Comparison of ENCODE assay signal across 20 cellular contexts in genomic region chr1:39733161-39733560, GRCh38. TPM values are rescaled to one million over a fixed set of nuclear protein-coding genes. Genes with fewer than 3 reads are reported as not detected.
A peak's percentile ranks its signal among the peaks of the same experiment; 100 is the strongest.
DNase-seq lines count a peak whose midpoint lies in the region; ATAC-seq and TF ChIP-seq lines count a peak whose summit lies in the region.
"Had no signal": no experiment of that assay in that cellular context is flagged by ENCODE, and none has a peak within 500 bp of the region (broad histone marks: within the 10 kb centered on the region; RNA-seq: fewer than 3 reads in every experiment).

No MANE protein-coding gene starts in this region.

- peak; percentile 62 for ATAC-seq in activated naive CD8-positive, alpha-beta T cell treated with anti-CD3 and anti-CD28 coated beads, Interleukin-2, amount 50 U/mL, for 24 hours
- ATAC-seq in GM21423 (IDR thresholded peaks at IDR 0.05; ENCODE audit: unreplicated experiment) (no peak), HG03378 (IDR thresholded peaks at IDR 0.05; ENCODE audit: unreplicated experiment) (no peak)

- no peak overlapping the region for H3K27ac Mint-ChIP-seq in activated naive CD8-positive, alpha-beta T cell treated with anti-CD3 and anti-CD28 coated beads, Interleukin-2, amount 50 U/mL, for 24 hours
- no peak overlapping the region for H3K27ac Mint-ChIP-seq in activated naive CD8-positive, alpha-beta T cell treated with anti-CD3 and anti-CD28 coated beads for 36 hours
- H3K27ac Mint-ChIP-seq in activated T-helper 2 cell treated with anti-CD3 and anti-CD28 coated beads, Interferon-gamma antibody, Interleukin-2, Interleukin-4, amounts not matched to agents 10 μg/mL and 5 μg/mL and 100 μg/mL, durations not matched to agents 14 hours and 24 hours and 36 hours = peak overlapping the region; percentile 1
- H3K27ac Mint-ChIP-seq: activated T-cell treated with anti-CD3 and anti-CD28 coated beads, Interleukin-2, amount 50 U/mL, for 72 hours; T-helper 1 cell treated with Interleukin-12 subunit alpha and Interleukin-12 subunit beta and Interleukin-4 antibody, amounts not matched to agents 30 μg/mL and 1 μg/mL, for 36 hours had no signal

- WGBS in thyroid gland, 2 donors = 40 to 49% methylated on average over 7 of the region's 7 CpGs

- peaks cover 44% of the 10 kb centered on the region for H3K27me3 Mint-ChIP-seq in activated naive CD8-positive, alpha-beta T cell treated with anti-CD3 and anti-CD28 coated beads, Interleukin-2, amount 50 U/mL, for 24 hours
- peaks cover 62% of the 10 kb centered on the region for H3K27me3 Mint-ChIP-seq in activated naive CD8-positive, alpha-beta T cell treated with anti-CD3 and anti-CD28 coated beads for 36 hours
- H3K27me3 Mint-ChIP-seq in activated T-helper 2 cell treated with anti-CD3 and anti-CD28 coated beads, Interferon-gamma antibody, Interleukin-2, Interleukin-4, amounts not matched to agents 10 μg/mL and 5 μg/mL and 100 μg/mL, durations not matched to agents 14 hours and 24 hours and 36 hours (ENCODE audit: low read depth) = peaks cover 18% of the 10 kb centered on the region

- H3K4me1 ChIP-seq in thyroid gland = peaks cover 0 to 6% of the 10 kb centered on the region in 2 donors
- H3K4me1 ChIP-seq: adrenal gland had no signal

- no peaks in the 10 kb centered on the region for H3K36me3 Mint-ChIP-seq in activated naive CD8-positive, alpha-beta T cell treated with anti-CD3 and anti-CD28 coated beads, Interleukin-2, amount 50 U/mL, for 24 hours (ENCODE audit: low read depth)
- no peaks in the 10 kb centered on the region for H3K36me3 Mint-ChIP-seq in activated naive CD8-positive, alpha-beta T cell treated with anti-CD3 and anti-CD28 coated beads for 36 hours
- peaks cover 3% of the 10 kb centered on the region for H3K36me3 Mint-ChIP-seq in activated T-helper 2 cell treated with anti-CD3 and anti-CD28 coated beads, Interferon-gamma antibody, Interleukin-2, Interleukin-4, amounts not matched to agents 10 μg/mL and 5 μg/mL and 100 μg/mL, durations not matched to agents 14 hours and 24 hours and 36 hours (ENCODE audit: low read depth)

- no peaks in the 10 kb centered on the region for H3K36me3 ChIP-seq in thyroid gland
- H3K36me3 ChIP-seq: adrenal gland, stomach had no signal

- no peak overlapping the region for H3K27ac ChIP-seq in thyroid gland
- H3K27ac ChIP-seq: adrenal gland, coronary artery, skin epidermis, stomach had no signal

- H3K9me3 ChIP-seq in thyroid gland = no peaks in the 10 kb centered on the region
- H3K9me3 ChIP-seq: adrenal gland, stomach had no signal

- peaks cover 5% of the 10 kb centered on the region for H3K27me3 ChIP-seq in thyroid gland

- TF ChIP-seq CTCF in thyroid gland (IDR thresholded peaks at IDR 0.05) = no peak

- H3K4me3 Mint-ChIP-seq in activated naive CD8-positive, alpha-beta T cell treated with anti-CD3 and anti-CD28 coated beads, Interleukin-2, amount 50 U/mL, for 24 hours = no peak overlapping the region
- no peak overlapping the region for H3K4me3 Mint-ChIP-seq in activated naive CD8-positive, alpha-beta T cell treated with anti-CD3 and anti-CD28 coated beads for 36 hours
- no peak overlapping the region for H3K4me3 Mint-ChIP-seq in activated T-helper 2 cell treated with anti-CD3 and anti-CD28 coated beads, Interferon-gamma antibody, Interleukin-2, Interleukin-4, amounts not matched to agents 10 μg/mL and 5 μg/mL and 100 μg/mL, durations not matched to agents 14 hours and 24 hours and 36 hours (ENCODE audit: low read depth)
- H3K4me3 Mint-ChIP-seq: activated T-cell treated with anti-CD3 and anti-CD28 coated beads, Interleukin-2, amount 50 U/mL, for 72 hours; T-helper 1 cell treated with Interleukin-12 subunit alpha and Interleukin-12 subunit beta and Interleukin-4 antibody, amounts not matched to agents 30 μg/mL and 1 μg/mL, for 36 hours had no signal

- H3K9me3 Mint-ChIP-seq in activated naive CD8-positive, alpha-beta T cell treated with anti-CD3 and anti-CD28 coated beads, Interleukin-2, amount 50 U/mL, for 24 hours = peaks cover 3% of the 10 kb centered on the region
- H3K9me3 Mint-ChIP-seq in activated naive CD8-positive, alpha-beta T cell treated with anti-CD3 and anti-CD28 coated beads for 36 hours = no peaks in the 10 kb centered on the region
- H3K9me3 Mint-ChIP-seq in activated T-helper 2 cell treated with anti-CD3 and anti-CD28 coated beads, Interferon-gamma antibody, Interleukin-2, Interleukin-4, amounts not matched to agents 10 μg/mL and 5 μg/mL and 100 μg/mL, durations not matched to agents 14 hours and 24 hours and 36 hours = peaks cover 9% of the 10 kb centered on the region

- intact Hi-C loops in activated T-helper 2 cell treated with anti-CD3 and anti-CD28 coated beads, Interferon-gamma antibody, Interleukin-2, Interleukin-4, amounts not matched to agents 10 μg/mL and 5 μg/mL and 100 μg/mL, durations not matched to agents 14 hours and 24 hours and 36 hours (cut with micrococcal nuclease) = no loop called here
- intact Hi-C loops in thyroid gland (cut with DNase I) = no loop called here

- no peak for TF ChIP-seq POLR2A in thyroid gland (IDR thresholded peaks at IDR 0.05)

- no peak overlapping the region for H3K4me3 ChIP-seq in thyroid gland (replicated peaks in 1 of 3)
- H3K4me3 ChIP-seq: adrenal gland, coronary artery, lung, skin epidermis, stomach had no signal

- no peak for DNase-seq in activated naive CD8-positive, alpha-beta T cell treated with anti-CD3 and anti-CD28 coated beads, Interleukin-2, amount 50 U/mL, for 24 hours
- no peak for DNase-seq in activated naive CD8-positive, alpha-beta T cell treated with anti-CD3 and anti-CD28 coated beads for 36 hours
- DNase-seq in activated T-helper 2 cell treated with anti-CD3 and anti-CD28 coated beads, Interferon-gamma antibody, Interleukin-2, Interleukin-4, amounts not matched to agents 10 μg/mL and 5 μg/mL and 100 μg/mL, durations not matched to agents 14 hours and 24 hours and 36 hours (ENCODE audit: low spot score) = no peak
- DNase-seq in islet precursor cell = peak; percentile 44
- DNase-seq in thyroid gland = peak; percentile 65 to 73
- no peak for DNase-seq in HuH-7 (ENCODE audit: low spot score)
- DNase-seq: activated CD4-positive, alpha-beta T cell treated with anti-CD3 and anti-CD28 coated beads for 4 hours; activated T-cell treated with anti-CD3 and anti-CD28 coated beads, Interleukin-2, amount 50 U/mL, for 72 hours; COR-L47; NCI-H1417 treated with DMSO at 0.1 percent for 48 hours; NCI-H526 treated with DMSO at 0.1 percent for 48 hours; stomach had no signal

- H3K4me1 Mint-ChIP-seq in activated naive CD8-positive, alpha-beta T cell treated with anti-CD3 and anti-CD28 coated beads, Interleukin-2, amount 50 U/mL, for 24 hours = peaks cover 44% of the 10 kb centered on the region
- peaks cover 13% of the 10 kb centered on the region for H3K4me1 Mint-ChIP-seq in activated naive CD8-positive, alpha-beta T cell treated with anti-CD3 and anti-CD28 coated beads for 36 hours
- H3K4me1 Mint-ChIP-seq in activated T-helper 2 cell treated with anti-CD3 and anti-CD28 coated beads, Interferon-gamma antibody, Interleukin-2, Interleukin-4, amounts not matched to agents 10 μg/mL and 5 μg/mL and 100 μg/mL, durations not matched to agents 14 hours and 24 hours and 36 hours (ENCODE audit: low read depth) = peaks cover 31% of the 10 kb centered on the region

RNA-seq across cellular contexts. Expression of gene PPIE, which starts 5.5 kb away (rescaled TPM):
- 10 to 100 TPM; 66.9 to 68.0 TPM for total RNA-seq in activated naive CD8-positive, alpha-beta T cell treated with anti-CD3 and anti-CD28 coated beads for 36 hours
- total RNA-seq in activated T-helper 2 cell treated with anti-CD3 and anti-CD28 coated beads, Interferon-gamma antibody, Interleukin-2, Interleukin-4, amounts not matched to agents 10 μg/mL and 5 μg/mL and 100 μg/mL, durations not matched to agents 14 hours and 24 hours and 36 hours = 63.0 and 67.6 TPM in 2 replicates
- 10 to 100 TPM; 47.1 to 52.7 (median 50.9) TPM for total RNA-seq in thyroid gland

RNA-seq across cellular contexts. Expression of gene OXCT2, which starts 38.0 kb away (rescaled TPM):
- total RNA-seq in activated naive CD8-positive, alpha-beta T cell treated with anti-CD3 and anti-CD28 coated beads for 36 hours = 1 to 10 TPM; 3.8 to 5.7 TPM
- 5.5 and 5.6 TPM in 2 replicates for total RNA-seq in activated T-helper 2 cell treated with anti-CD3 and anti-CD28 coated beads, Interferon-gamma antibody, Interleukin-2, Interleukin-4, amounts not matched to agents 10 μg/mL and 5 μg/mL and 100 μg/mL, durations not matched to agents 14 hours and 24 hours and 36 hours
- total RNA-seq in thyroid gland = 1 to 10 TPM; 2.6 to 8.2 (median 3.5) TPM

RNA-seq across cellular contexts. Expression of gene HPCAL4, which starts 41.9 kb away (rescaled TPM):
- 1 to 10 TPM; 1.8 to 2.2 TPM for total RNA-seq in activated naive CD8-positive, alpha-beta T cell treated with anti-CD3 and anti-CD28 coated beads for 36 hours
- total RNA-seq in activated T-helper 2 cell treated with anti-CD3 and anti-CD28 coated beads, Interferon-gamma antibody, Interleukin-2, Interleukin-4, amounts not matched to agents 10 μg/mL and 5 μg/mL and 100 μg/mL, durations not matched to agents 14 hours and 24 hours and 36 hours = 0.39 and 0.48 TPM in 2 replicates
- under 1 TPM; 0.11 to 0.83 (median 0.29) TPM for total RNA-seq in thyroid gland
- total RNA-seq: fibroblast of lung had no signal

RNA-seq across cellular contexts. Expression of gene BMP8B, which starts 55.5 kb away (rescaled TPM):
- total RNA-seq in activated naive CD8-positive, alpha-beta T cell treated with anti-CD3 and anti-CD28 coated beads for 36 hours = under 1 TPM; 0.12 to 0.20 TPM
- 1.8 and 1.9 TPM in 2 replicates for total RNA-seq in activated T-helper 2 cell treated with anti-CD3 and anti-CD28 coated beads, Interferon-gamma antibody, Interleukin-2, Interleukin-4, amounts not matched to agents 10 μg/mL and 5 μg/mL and 100 μg/mL, durations not matched to agents 14 hours and 24 hours and 36 hours
- 10 to 100 TPM in 1 of 4 donors, 1 to 10 TPM in 3; 6.6 to 15.4 (median 8.1) TPM for total RNA-seq in thyroid gland
- total RNA-seq: fibroblast of lung had no signal

Comparison
In these comparisons a context has a peak if more than half of its experiments do, and no peak if none do; other contexts are left out.
1. DNase-seq: peak in islet precursor cell (single experiment) and thyroid gland (2 of 2); none in activated naive CD8-positive, alpha-beta T cell treated with anti-CD3 and anti-CD28 coated beads, Interleukin-2, amount 50 U/mL, for 24 hours (single experiment), activated naive CD8-positive, alpha-beta T cell treated with anti-CD3 and anti-CD28 coated beads for 36 hours (single experiment), activated T-helper 2 cell treated with anti-CD3 and anti-CD28 coated beads, Interferon-gamma antibody, Interleukin-2, Interleukin-4, amounts not matched to agents 10 μg/mL and 5 μg/mL and 100 μg/mL, durations not matched to agents 14 hours and 24 hours and 36 hours (single experiment) and HuH-7 (single experiment).